In the genomic region with DNA sequence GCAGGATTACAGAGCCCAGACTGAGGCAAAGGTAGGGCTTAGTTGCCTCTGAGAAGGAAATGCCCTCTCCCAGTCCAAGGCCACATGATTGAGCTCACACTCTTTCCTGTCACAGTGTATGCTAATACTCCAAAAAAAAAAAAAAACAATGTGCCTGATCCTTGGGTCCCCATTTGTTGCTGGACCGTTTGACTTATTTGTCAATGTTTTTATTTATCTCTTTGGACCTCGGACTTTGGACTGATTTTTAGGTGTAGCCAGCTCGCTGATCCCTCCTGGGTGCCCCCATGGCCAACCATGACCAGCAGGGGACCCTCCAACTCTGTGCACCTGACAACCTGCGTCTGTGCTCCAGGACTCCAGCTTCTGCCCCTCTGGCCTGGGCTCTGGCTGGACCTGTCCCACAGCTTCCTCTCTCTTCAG, we compare ENCODE assay signal across 1 cellular context.
TF ChIP-seq lines count a peak whose summit lies in the region.

No MANE protein-coding gene starts in this region.

TF ChIP-seq in HepG2, 621 proteins besides CTCF, POLR2A, EP300 and RAD21 (continued from another document and continues in another):
- TF ChIP-seq NCOA2 (CRISPR knock-in tag; IDR thresholded peaks at IDR 0.05) (peak; percentile 47; the same call in 1 of the 2 replicates), ZKSCAN5 (CRISPR knock-in tag; IDR thresholded peaks at IDR 0.05) (no peak), RELA (CRISPR knock-in tag; IDR thresholded peaks at IDR 0.05) (0 out of 2 replicates have a peak, but pooled peaks have one; percentile 53), RFX5 (IDR thresholded peaks at IDR 0.05; ENCODE audit: low read depth, low read length) (no peak), GLMP (CRISPR knock-in tag; IDR thresholded peaks at IDR 0.05; ENCODE audit: borderline replicate concordance) (no peak), NCOR1 (IDR thresholded peaks at IDR 0.05; ENCODE audit: borderline replicate concordance, low read length) (peak; percentile 92), SMAD3 (CRISPR knock-in tag; IDR thresholded peaks at IDR 0.05) (peak; percentile 74; the same call in 1 of the 2 replicates), KDM1A (CRISPR knock-in tag; IDR thresholded peaks at IDR 0.05) (no peak), HMG20A (CRISPR knock-in tag; IDR thresholded peaks at IDR 0.05; ENCODE audit: borderline replicate concordance) (no peak; the same call in 1 of the 2 replicates), STAG1 (CRISPR knock-in tag; IDR thresholded peaks at IDR 0.05) (peak; percentile 84), ZNF609 (CRISPR knock-in tag; IDR thresholded peaks at IDR 0.05; ENCODE audit: borderline replicate concordance) (no peak; the same call in 1 of the 2 replicates), ZNF563 (CRISPR knock-in tag; IDR thresholded peaks at IDR 0.05) (no peak), REXO4 (CRISPR knock-in tag; IDR thresholded peaks at IDR 0.05; ENCODE audit: borderline replicate concordance) (no peak), ZBTB26 (CRISPR knock-in tag; IDR thresholded peaks at IDR 0.05; ENCODE audit: borderline replicate concordance) (no peak; the same call in 1 of the 2 replicates), NFYB (CRISPR knock-in tag; IDR thresholded peaks at IDR 0.05) (no peak), BORCS8-MEF2B (CRISPR knock-in tag; IDR thresholded peaks at IDR 0.05) (peak; percentile 49; the same call in 1 of the 2 replicates), ETV5 (CRISPR knock-in tag; IDR thresholded peaks at IDR 0.05; ENCODE audit: borderline replicate concordance) (peak; percentile 29; the same call in 1 of the 2 replicates), NBN (conservative IDR thresholded peaks at IDR 0.05) (no peak), KDM4B (CRISPR knock-in tag; IDR thresholded peaks at IDR 0.05) (peak; percentile 64; the same call in 1 of the 2 replicates), ZNF136 (CRISPR knock-in tag; IDR thresholded peaks at IDR 0.05; ENCODE audit: low read depth) (no peak), ZBTB42 (CRISPR knock-in tag; IDR thresholded peaks at IDR 0.05) (no peak), RXRA (CRISPR knock-in tag; IDR thresholded peaks at IDR 0.05) (peak; percentile 43; the same call in 1 of the 2 replicates), ARID4A (CRISPR knock-in tag; IDR thresholded peaks at IDR 0.05; ENCODE audit: borderline replicate concordance) (no peak; the same call in 1 of the 2 replicates), NR2F1 (CRISPR knock-in tag; IDR thresholded peaks at IDR 0.05) (0 out of 4 replicates have a peak, but pooled peaks of 1 of the 2 experiments have one; percentile 52), TCF12 (IDR thresholded peaks at IDR 0.05) (no peak), TCF12 (CRISPR knock-in tag; IDR thresholded peaks at IDR 0.05) (no peak), HNRNPUL1 (IDR thresholded peaks at IDR 0.05; ENCODE audit: low read depth, low read length) (no peak), DRAP1 (CRISPR knock-in tag; IDR thresholded peaks at IDR 0.05) (no peak), IKZF1 (IDR thresholded peaks at IDR 0.05) (no peak), HNF4A (CRISPR knock-in tag; IDR thresholded peaks at IDR 0.05) (peak; percentile 89), AKAP8 (CRISPR knock-in tag; IDR thresholded peaks at IDR 0.05) (no peak), SMAD1 (CRISPR knock-in tag; IDR thresholded peaks at IDR 0.05; ENCODE audit: borderline replicate concordance, low read depth) (no peak), CEBPB (IDR thresholded peaks at IDR 0.05; ENCODE audit: borderline replicate concordance, low read depth, low read length) (no peak), KDM3A (CRISPR knock-in tag; IDR thresholded peaks at IDR 0.05; ENCODE audit: low read depth) (peak; percentile 72; the same call in 1 of the 2 replicates), TRIM24 (CRISPR knock-in tag; IDR thresholded peaks at IDR 0.05) (0 out of 2 replicates have a peak, but pooled peaks have one; percentile 14)
- TF ChIP-seq, protein P1, sequence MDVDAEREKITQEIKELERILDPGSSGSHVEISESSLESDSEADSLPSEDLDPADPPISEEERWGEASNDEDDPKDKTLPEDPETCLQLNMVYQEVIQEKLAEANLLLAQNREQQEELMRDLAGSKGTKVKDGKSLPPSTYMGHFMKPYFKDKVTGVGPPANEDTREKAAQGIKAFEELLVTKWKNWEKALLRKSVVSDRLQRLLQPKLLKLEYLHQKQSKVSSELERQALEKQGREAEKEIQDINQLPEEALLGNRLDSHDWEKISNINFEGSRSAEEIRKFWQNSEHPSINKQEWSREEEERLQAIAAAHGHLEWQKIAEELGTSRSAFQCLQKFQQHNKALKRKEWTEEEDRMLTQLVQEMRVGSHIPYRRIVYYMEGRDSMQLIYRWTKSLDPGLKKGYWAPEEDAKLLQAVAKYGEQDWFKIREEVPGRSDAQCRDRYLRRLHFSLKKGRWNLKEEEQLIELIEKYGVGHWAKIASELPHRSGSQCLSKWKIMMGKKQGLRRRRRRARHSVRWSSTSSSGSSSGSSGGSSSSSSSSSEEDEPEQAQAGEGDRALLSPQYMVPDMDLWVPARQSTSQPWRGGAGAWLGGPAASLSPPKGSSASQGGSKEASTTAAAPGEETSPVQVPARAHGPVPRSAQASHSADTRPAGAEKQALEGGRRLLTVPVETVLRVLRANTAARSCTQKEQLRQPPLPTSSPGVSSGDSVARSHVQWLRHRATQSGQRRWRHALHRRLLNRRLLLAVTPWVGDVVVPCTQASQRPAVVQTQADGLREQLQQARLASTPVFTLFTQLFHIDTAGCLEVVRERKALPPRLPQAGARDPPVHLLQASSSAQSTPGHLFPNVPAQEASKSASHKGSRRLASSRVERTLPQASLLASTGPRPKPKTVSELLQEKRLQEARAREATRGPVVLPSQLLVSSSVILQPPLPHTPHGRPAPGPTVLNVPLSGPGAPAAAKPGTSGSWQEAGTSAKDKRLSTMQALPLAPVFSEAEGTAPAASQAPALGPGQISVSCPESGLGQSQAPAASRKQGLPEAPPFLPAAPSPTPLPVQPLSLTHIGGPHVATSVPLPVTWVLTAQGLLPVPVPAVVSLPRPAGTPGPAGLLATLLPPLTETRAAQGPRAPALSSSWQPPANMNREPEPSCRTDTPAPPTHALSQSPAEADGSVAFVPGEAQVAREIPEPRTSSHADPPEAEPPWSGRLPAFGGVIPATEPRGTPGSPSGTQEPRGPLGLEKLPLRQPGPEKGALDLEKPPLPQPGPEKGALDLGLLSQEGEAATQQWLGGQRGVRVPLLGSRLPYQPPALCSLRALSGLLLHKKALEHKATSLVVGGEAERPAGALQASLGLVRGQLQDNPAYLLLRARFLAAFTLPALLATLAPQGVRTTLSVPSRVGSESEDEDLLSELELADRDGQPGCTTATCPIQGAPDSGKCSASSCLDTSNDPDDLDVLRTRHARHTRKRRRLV (CRISPR knock-in tag; IDR thresholded peaks at IDR 0.05) = peak; percentile 66; the same call in 1 of the 2 replicates
- TF ChIP-seq, protein P2, sequence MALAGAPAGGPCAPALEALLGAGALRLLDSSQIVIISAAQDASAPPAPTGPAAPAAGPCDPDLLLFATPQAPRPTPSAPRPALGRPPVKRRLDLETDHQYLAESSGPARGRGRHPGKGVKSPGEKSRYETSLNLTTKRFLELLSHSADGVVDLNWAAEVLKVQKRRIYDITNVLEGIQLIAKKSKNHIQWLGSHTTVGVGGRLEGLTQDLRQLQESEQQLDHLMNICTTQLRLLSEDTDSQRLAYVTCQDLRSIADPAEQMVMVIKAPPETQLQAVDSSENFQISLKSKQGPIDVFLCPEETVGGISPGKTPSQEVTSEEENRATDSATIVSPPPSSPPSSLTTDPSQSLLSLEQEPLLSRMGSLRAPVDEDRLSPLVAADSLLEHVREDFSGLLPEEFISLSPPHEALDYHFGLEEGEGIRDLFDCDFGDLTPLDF (CRISPR knock-in tag; IDR thresholded peaks at IDR 0.05) = no peak; the same call in 1 of the 2 replicates
- TF ChIP-seq, protein P3, sequence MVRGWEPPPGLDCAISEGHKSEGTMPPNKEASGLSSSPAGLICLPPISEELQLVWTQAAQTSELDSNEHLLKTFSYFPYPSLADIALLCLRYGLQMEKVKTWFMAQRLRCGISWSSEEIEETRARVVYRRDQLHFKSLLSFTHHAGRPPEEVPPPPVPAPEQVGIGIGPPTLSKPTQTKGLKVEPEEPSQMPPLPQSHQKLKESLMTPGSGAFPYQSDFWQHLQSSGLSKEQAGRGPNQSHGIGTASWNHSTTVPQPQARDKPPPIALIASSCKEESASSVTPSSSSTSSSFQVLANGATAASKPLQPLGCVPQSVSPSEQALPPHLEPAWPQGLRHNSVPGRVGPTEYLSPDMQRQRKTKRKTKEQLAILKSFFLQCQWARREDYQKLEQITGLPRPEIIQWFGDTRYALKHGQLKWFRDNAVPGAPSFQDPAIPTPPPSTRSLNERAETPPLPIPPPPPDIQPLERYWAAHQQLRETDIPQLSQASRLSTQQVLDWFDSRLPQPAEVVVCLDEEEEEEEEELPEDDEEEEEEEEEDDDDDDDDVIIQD (CRISPR knock-in tag; IDR thresholded peaks at IDR 0.05; ENCODE audit: low read depth) = no peak
